In genomic region chr16:31568577-31569359, GRCh38 we compare ENCODE assay signal across 11 cellular contexts. TPM values are rescaled to one million over a fixed set of nuclear protein-coding genes. Genes with fewer than 3 reads are reported as not detected.
DNase-seq lines count a peak whose midpoint lies in the region; ATAC-seq and TF ChIP-seq lines count a peak whose summit lies in the region.
"Had no signal": no experiment of that assay in that cellular context is flagged by ENCODE, and none has a peak within 500 bp of the region (broad histone marks: within the 10 kb centered on the region; RNA-seq: fewer than 3 reads in every experiment).

No MANE protein-coding gene starts in this region.

- DNase-seq in CD1c-positive myeloid dendritic cell (ENCODE audit: extremely low spot score) (peak; percentile 2), RPMI7951 (ENCODE audit: low read depth) (peak; percentile 5), SHP77 treated with DMSO at 0.1 percent for 48 hours (lab: John Stamatoyannopoulos, UW) (no peak), anterior cingulate cortex (lab: John Stamatoyannopoulos, UW) (no peak), T1000 (lab: John Stamatoyannopoulos, UW) (no peak)
- DNase-seq: GOT3 had no signal

- H3K27ac ChIP-seq in gastroesophageal sphincter (no peak overlapping the region), parathyroid adenoma (no peak overlapping the region)
- H3K27ac ChIP-seq: SJSA1 had no signal

- 3% methylated on average over 10 to 26 of the region's 49 CpGs for WGBS in gastroesophageal sphincter (ENCODE audit: low coverage in 1 of 2), 2 donors

- no peaks in the 10 kb centered on the region for H3K79me2 ChIP-seq in parathyroid adenoma

- no peaks in the 10 kb centered on the region for H3K36me3 ChIP-seq in gastroesophageal sphincter
- H3K36me3 ChIP-seq in parathyroid adenoma (ENCODE audit: control insufficient read depth, insufficient read depth, low read length), result no peaks in the 10 kb centered on the region
- H3K36me3 ChIP-seq: SJSA1 had no signal

- peak overlapping the region; percentile 41 for H2AFZ ChIP-seq in parathyroid adenoma

- H3K4me3 ChIP-seq in gastroesophageal sphincter (peak overlapping the region in 1 of 2 donors; percentile 48), parathyroid adenoma (ENCODE audit: low read depth, low read length) (peak overlapping the region; percentile 42)
- H3K4me3 ChIP-seq: SJSA1 had no signal

- peak; percentile 22 for ATAC-seq in gastroesophageal sphincter
- ATAC-seq in HG02938 (IDR thresholded peaks at IDR 0.05; ENCODE audit: unreplicated experiment), result no peak

- H3K27me3 ChIP-seq in gastroesophageal sphincter, result peaks cover 66% of the 10 kb centered on the region
- H3K27me3 ChIP-seq in parathyroid adenoma (ENCODE audit: control insufficient read depth, insufficient read depth, low read length), result no peaks in the 10 kb centered on the region
- H3K27me3 ChIP-seq: SJSA1 had no signal

- TF ChIP-seq EP300 in gastroesophageal sphincter (IDR thresholded peaks at IDR 0.05), result no peak

- no peak for TF ChIP-seq POLR2A in gastroesophageal sphincter (IDR thresholded peaks at IDR 0.05)

- peak in 1 of 4 experiments; percentile 17 for TF ChIP-seq CTCF in gastroesophageal sphincter (IDR thresholded peaks at IDR 0.05)
- TF ChIP-seq CTCF in parathyroid adenoma (IDR thresholded peaks at IDR 0.05), result no peak

- H3K4me1 ChIP-seq in gastroesophageal sphincter, result peaks cover 0 to 15% (median 6%) of the 10 kb centered on the region in 3 donors
- H3K4me1 ChIP-seq in parathyroid adenoma, result no peaks in the 10 kb centered on the region
- H3K4me1 ChIP-seq: SJSA1 had no signal

- no peak overlapping the region for H3K9ac ChIP-seq in parathyroid adenoma

- H3K4me2 ChIP-seq in parathyroid adenoma (ENCODE audit: low read length), result peak overlapping the region; percentile 74

- H3K9me3 ChIP-seq in gastroesophageal sphincter (no peaks in the 10 kb centered on the region), parathyroid adenoma (ENCODE audit: control insufficient read depth, low read length) (no peaks in the 10 kb centered on the region)
- H3K9me3 ChIP-seq: SJSA1 had no signal

RNA-seq across cellular contexts. Expression of gene AHSP, which starts 41.1 kb away (rescaled TPM):
- total RNA-seq in RPMI7951 (2014; rRNA removed; shearing (Covaris generic)), result not detected in 2 replicates
- not detected for total RNA-seq in gastroesophageal sphincter
- total RNA-seq: lower leg skin, SJSA1 had no signal

Comparison
In these comparisons a context has a peak if more than half of its experiments do, and no peak if none do; other contexts are left out.
1. DNase-seq: peak in CD1c-positive myeloid dendritic cell (single experiment) and RPMI7951 (single experiment); none in SHP77 treated with DMSO at 0.1 percent for 48 hours (single experiment), anterior cingulate cortex (0 of 58) and T1000 (single experiment).